9 cellular contexts compared by ENCODE assay signal in genomic region chr2:152466925-152467676, GRCh38.
DNase-seq lines count a peak whose midpoint lies in the region; ATAC-seq and TF ChIP-seq lines count a peak whose summit lies in the region.
"Had no signal": no experiment of that assay in that cellular context is flagged by ENCODE, and none has a peak within 500 bp of the region (broad histone marks: within the 10 kb centered on the region; RNA-seq: fewer than 3 reads in every experiment).

No MANE protein-coding gene starts in this region.

- ATAC-seq in GM19468 (IDR thresholded peaks at IDR 0.05; ENCODE audit: extremely low read depth, unreplicated experiment) (peak; percentile 83), HG03469 (IDR thresholded peaks at IDR 0.05; ENCODE audit: unreplicated experiment) (peak; percentile 90)

- dilution Hi-C loops in mammary epithelial cell (cut with HindIII; ENCODE audit: low sequenced_read_pairs): no loop called here

- no peaks in the 10 kb centered on the region for H3K9me3 ChIP-seq in mammary epithelial cell (replicated peaks; ENCODE audit: insufficient read depth, low read length)
- H3K9me3 ChIP-seq in trophoblast cell (ENCODE audit: insufficient read depth, low read depth, low read length): no peaks in the 10 kb centered on the region

- H3K4me3 ChIP-seq in mammary epithelial cell (replicated peaks in 1 of 3; ENCODE audit: insufficient read depth in 1 of 3, low read depth in 2 of 3, low read length in 3 of 3) (peak overlapping the region in 1 of 3 experiments; percentile 2), trophoblast cell (ENCODE audit: low read depth, low read length) (no peak overlapping the region)

- peaks cover 29% of the 10 kb centered on the region for H3K4me1 ChIP-seq in mammary epithelial cell (ENCODE audit: insufficient read depth, low read length)
- H3K4me1 ChIP-seq in trophoblast cell (ENCODE audit: control insufficient read depth in 1 of 2, insufficient read depth in 2 of 2, low read length in 2 of 2): peaks cover 5 to 15% of the 10 kb centered on the region in 2 experiments

- intact Hi-C loops in mammary epithelial cell (cut with micrococcal nuclease): loop anchor here (2.0 to 5.0 kb wide), 2 partner anchors 130 to 276 kb away; partner anchors contain the start of gene FMNL2

- no peak overlapping the region for H2BK12ac ChIP-seq in trophoblast cell (ENCODE audit: low read length)

- no peak overlapping the region for H2AK5ac ChIP-seq in trophoblast cell (ENCODE audit: low read length)

- H3K9ac ChIP-seq in mammary epithelial cell (ENCODE audit: insufficient read depth, low read length): no peak overlapping the region
- no peak overlapping the region for H3K9ac ChIP-seq in trophoblast cell (ENCODE audit: low read length)

- H2BK5ac ChIP-seq in trophoblast cell (ENCODE audit: low read depth, low read length, poor library complexity): no peak overlapping the region

- H3K27me3 ChIP-seq in mammary epithelial cell (ENCODE audit: insufficient read depth, low read length) (no peaks in the 10 kb centered on the region), trophoblast cell (ENCODE audit: insufficient read depth, low read length) (no peaks in the 10 kb centered on the region)

- no peak overlapping the region for H3K4ac ChIP-seq in trophoblast cell (ENCODE audit: low read depth, low read length)

- H3K36me3 ChIP-seq in mammary epithelial cell (ENCODE audit: insufficient read depth, low read length): no peaks in the 10 kb centered on the region
- H3K36me3 ChIP-seq in trophoblast cell (ENCODE audit: control insufficient read depth in 1 of 2, insufficient read depth in 2 of 2, low read length in 2 of 2): no peaks in the 10 kb centered on the region

- H4K91ac ChIP-seq in trophoblast cell (ENCODE audit: low read depth, low read length): no peak overlapping the region

- H4K12ac ChIP-seq in trophoblast cell (ENCODE audit: low read depth, low read length): no peak overlapping the region

- H3K4me2 ChIP-seq in mammary epithelial cell (ENCODE audit: insufficient read depth, low read depth, low read length) (peak overlapping the region; percentile 62), trophoblast cell (ENCODE audit: low read length) (no peak overlapping the region)

- H3K14ac ChIP-seq in trophoblast cell (ENCODE audit: low read length): no peak overlapping the region

- DNase-seq in AML-193 (lab: John Stamatoyannopoulos, UW): peak; percentile 68 to 76
- DNase-seq in mammary epithelial cell: peak; percentile 79
- DNase-seq in trophoblast cell: peak; percentile 42 to 55
- no peak for DNase-seq in activated CD4-positive, alpha-beta T cell treated with anti-CD3 and anti-CD28 coated beads, Interleukin-2, amount 50 U/mL, for 48 hours
- no peak for DNase-seq in GF-D8 (lab: John Stamatoyannopoulos, UW)
- DNase-seq in HuH-7.5 (ENCODE audit: low spot score): no peak
- DNase-seq: CD4-positive, CD25-positive, alpha-beta regulatory T cell had no signal

- H3K27ac ChIP-seq in mammary epithelial cell (ENCODE audit: insufficient read depth, low read depth, low read length) (peak overlapping the region; percentile 42), trophoblast cell (ENCODE audit: low read depth, low read length) (no peak overlapping the region)

- no peak overlapping the region for H3K23ac ChIP-seq in trophoblast cell (ENCODE audit: low read length)

- WGBS in mammary epithelial cell (ENCODE audit: low coverage, missing lambda C conversion rate): 71% methylated on average over 11 of the region's 11 CpGs
- no CpG with 5 or more reads among the region's 11 CpGs for WGBS in trophoblast cell (ENCODE audit: extremely low coverage, insufficient coverage, insufficient read length)

- H3K18ac ChIP-seq in trophoblast cell (ENCODE audit: low read length): no peak overlapping the region

- H2BK120ac ChIP-seq in trophoblast cell (ENCODE audit: insufficient read depth, low read length, poor library complexity): no peak overlapping the region

- H4K8ac ChIP-seq in trophoblast cell (ENCODE audit: low read depth, low read length): no peak overlapping the region

- H4K20me1 ChIP-seq in mammary epithelial cell (ENCODE audit: insufficient read depth, low read length): peaks cover 2% of the 10 kb centered on the region

- peaks cover 97% of the 10 kb centered on the region for H3K79me2 ChIP-seq in mammary epithelial cell (ENCODE audit: insufficient read depth, low read length)
- H3K79me2 ChIP-seq in trophoblast cell (ENCODE audit: control insufficient read depth, insufficient read depth, low read length, poor library complexity): no peaks in the 10 kb centered on the region

- no TSS peak for BruUV-seq in mammary epithelial cell (replicated peaks; lab: Mats Ljungman, UMichigan)

- CTCF ChIA-PET in mammary epithelial cell (lab: Charles Lee; ENCODE audit: low non-redundant PET): no interaction called here

- TF ChIP-seq CTCF in mammary epithelial cell (conservative IDR thresholded peaks at IDR 0.05 in 1 of 2, IDR thresholded peaks at IDR 0.05 in 1 of 2; ENCODE audit: extremely low read depth in 1 of 2, insufficient read depth in 1 of 2, low read depth in 1 of 2, low read length in 2 of 2): no peak

- in situ Hi-C loops in mammary epithelial cell (cut with MboI; ENCODE audit: low sequenced_read_pairs in 2 of 2): no loop called here

- H2AFZ ChIP-seq in mammary epithelial cell (ENCODE audit: low read depth, low read length) (no peak overlapping the region), trophoblast cell (ENCODE audit: insufficient read depth, low read length, poor library complexity) (no peak overlapping the region)

- H3K79me1 ChIP-seq in trophoblast cell (ENCODE audit: low read length): no peaks in the 10 kb centered on the region

Comparison
In these comparisons a context has a peak if more than half of its experiments do, and no peak if none do; other contexts are left out.
1. DNase-seq: peak in AML-193 (2 of 2), mammary epithelial cell (single experiment) and trophoblast cell (2 of 2); none in activated CD4-positive, alpha-beta T cell treated with anti-CD3 and anti-CD28 coated beads, Interleukin-2, amount 50 U/mL, for 48 hours (0 of 2), GF-D8 (single experiment) and HuH-7.5 (single experiment).